ENCODE assay signal across 8 cellular contexts in genomic region chr13:73870970-73871935, GRCh38.
DNase-seq lines count a peak whose midpoint lies in the region; ATAC-seq and TF ChIP-seq lines count a peak whose summit lies in the region.
"Had no signal": no experiment of that assay in that cellular context is flagged by ENCODE, and none has a peak within 500 bp of the region (broad histone marks: within the 10 kb centered on the region; RNA-seq: fewer than 3 reads in every experiment).

No MANE protein-coding gene starts in this region.

- peaks cover 3% of the 10 kb centered on the region for H3K4me1 Mint-ChIP-seq in activated CD4-positive, alpha-beta T cell treated with anti-CD3 and anti-CD28 coated beads, Interleukin-2, amount 10 ng/mL, durations not matched to agents 24 days and 14 days

- H3K27ac Mint-ChIP-seq in activated CD4-positive, alpha-beta T cell treated with anti-CD3 and anti-CD28 coated beads, Interleukin-2, amount 10 ng/mL, durations not matched to agents 24 days and 14 days, result no peak overlapping the region

- H3K4me3 ChIP-seq in ovary (no peak overlapping the region), BE2C (ENCODE audit: low read depth, low read length) (no peak overlapping the region)

- no peak for TF ChIP-seq EP300 in ovary (IDR thresholded peaks at IDR 0.05)

- no peak for TF ChIP-seq CTCF in ovary (IDR thresholded peaks at IDR 0.05)
- no peak for TF ChIP-seq CTCF in BE2C (IDR thresholded peaks at IDR 0.05; ENCODE audit: low read depth, low read length)

- H3K9me3 Mint-ChIP-seq in activated CD4-positive, alpha-beta T cell treated with anti-CD3 and anti-CD28 coated beads, Interleukin-2, amount 10 ng/mL, durations not matched to agents 24 days and 14 days, result no peaks in the 10 kb centered on the region

- no peaks in the 10 kb centered on the region for H3K27me3 ChIP-seq in ovary
- no peaks in the 10 kb centered on the region for H3K27me3 ChIP-seq in BE2C

- 49 to 61% (median 51%) methylated on average over 15 of the region's 15 CpGs for WGBS in ovary, 3 donors

- H3K4me1 ChIP-seq in ovary (ENCODE audit: insufficient read depth) (peaks cover 2% of the 10 kb centered on the region), BE2C (peaks cover 9% of the 10 kb centered on the region)

- intact Hi-C loops in ovary (cut with DNase I), result no loop called here
- intact Hi-C loops in activated CD4-positive, alpha-beta T cell treated with anti-CD3 and anti-CD28 coated beads, Interleukin-2, amount 10 ng/mL, durations not matched to agents 24 days and 14 days (cut with micrococcal nuclease), result no loop called here

- no peak overlapping the region for H3K27ac ChIP-seq in ovary
- H3K27ac ChIP-seq: RWPE1 had no signal

- TF ChIP-seq POLR2A in ovary (IDR thresholded peaks at IDR 0.05), result no peak

- H3K36me3 Mint-ChIP-seq in activated CD4-positive, alpha-beta T cell treated with anti-CD3 and anti-CD28 coated beads, Interleukin-2, amount 10 ng/mL, durations not matched to agents 24 days and 14 days (ENCODE audit: low read depth), result no peaks in the 10 kb centered on the region

- peak; percentile 47 for ATAC-seq in GM19372 (IDR thresholded peaks at IDR 0.05; ENCODE audit: low read depth, unreplicated experiment)

- DNase-seq in NCI-H69 (lab: John Stamatoyannopoulos, UW), result peak; percentile 9
- peak; percentile 82 for DNase-seq in fibroblast of gingiva (ENCODE audit: low read depth)
- peak in 3 of 5 donors; percentile 24 to 43 (median 30) for DNase-seq in ovary
- DNase-seq in BE2C, result no peak
- no peak for DNase-seq in cerebellar nuclear complex (lab: John Stamatoyannopoulos, UW)
- no peak for DNase-seq in activated CD4-positive, alpha-beta T cell treated with anti-CD3 and anti-CD28 coated beads, Interleukin-2, amount 10 ng/mL, durations not matched to agents 24 days and 14 days

- no peaks in the 10 kb centered on the region for H3K27me3 Mint-ChIP-seq in activated CD4-positive, alpha-beta T cell treated with anti-CD3 and anti-CD28 coated beads, Interleukin-2, amount 10 ng/mL, durations not matched to agents 24 days and 14 days

- no peak overlapping the region for H3K4me3 Mint-ChIP-seq in activated CD4-positive, alpha-beta T cell treated with anti-CD3 and anti-CD28 coated beads, Interleukin-2, amount 10 ng/mL, durations not matched to agents 24 days and 14 days

- H3K9me3 ChIP-seq in ovary (no peaks in the 10 kb centered on the region), BE2C (no peaks in the 10 kb centered on the region)

- H3K36me3 ChIP-seq in ovary (no peaks in the 10 kb centered on the region), BE2C (no peaks in the 10 kb centered on the region)

Comparison
In these comparisons a context has a peak if more than half of its experiments do, and no peak if none do; other contexts are left out.
1. DNase-seq: peak in NCI-H69 (single experiment), fibroblast of gingiva (single experiment) and ovary (3 of 5); none in BE2C (single experiment), cerebellar nuclear complex (0 of 2) and activated CD4-positive, alpha-beta T cell treated with anti-CD3 and anti-CD28 coated beads, Interleukin-2, amount 10 ng/mL, durations not matched to agents 24 days and 14 days (single experiment).